9 cellular contexts compared by ENCODE assay signal in the genomic region with DNA sequence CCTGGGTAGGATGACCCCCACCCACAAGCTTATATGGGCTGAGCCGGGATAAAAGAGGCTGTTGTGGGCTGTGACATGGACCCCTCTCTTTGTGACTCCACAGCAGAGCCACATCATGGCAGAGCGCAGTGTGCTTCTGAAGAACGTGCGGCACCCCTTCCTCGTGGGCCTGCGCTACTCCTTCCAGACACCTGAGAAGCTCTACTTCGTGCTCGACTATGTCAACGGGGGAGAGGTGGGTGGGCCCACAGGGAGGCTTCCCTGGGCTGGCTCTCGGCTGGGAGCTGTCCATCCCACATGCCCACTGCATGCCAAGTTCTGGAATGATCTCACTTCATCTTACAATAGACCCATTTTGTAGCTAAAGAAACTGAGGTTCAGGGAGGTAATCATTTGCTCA. TPM values are rescaled to one million over a fixed set of nuclear protein-coding genes. Genes with fewer than 3 reads are reported as not detected.
"Had no signal": no experiment of that assay in that cellular context is flagged by ENCODE, and none has a peak within 500 bp of the region (broad histone marks: within the 10 kb centered on the region; RNA-seq: fewer than 3 reads in every experiment).

No MANE protein-coding gene starts in this region.

- H2AFZ ChIP-seq: GM23338 had no signal

- FAIRE-seq: H1, H54 had no signal

- H3K4me3 Mint-ChIP-seq: GM23338, H9 had no signal

- H3K27ac ChIP-seq: HL-60 had no signal

- H3K27ac Mint-ChIP-seq: GM23338 had no signal

- ATAC-seq: GM23338 had no signal

- H3K4me1 Mint-ChIP-seq: GM23338 had no signal

- H3K4me3 ChIP-seq: GM23338 had no signal

- H3K9me3 Mint-ChIP-seq: GM23338, H9 had no signal

- DNase-seq: H9, HCEC 1CT, IMR-90, KBM-7 had no signal

- H3K4me2 ChIP-seq: GM23338 had no signal

RNA-seq across cellular contexts. Expression of a gene that starts 10.5 kb away (rescaled TPM):
- total RNA-seq: H1, H9, HT1080 had no signal
- polyA plus RNA-seq: GM23338 had no signal
